ENCODE assay signal across 10 cellular contexts in the genomic region with DNA sequence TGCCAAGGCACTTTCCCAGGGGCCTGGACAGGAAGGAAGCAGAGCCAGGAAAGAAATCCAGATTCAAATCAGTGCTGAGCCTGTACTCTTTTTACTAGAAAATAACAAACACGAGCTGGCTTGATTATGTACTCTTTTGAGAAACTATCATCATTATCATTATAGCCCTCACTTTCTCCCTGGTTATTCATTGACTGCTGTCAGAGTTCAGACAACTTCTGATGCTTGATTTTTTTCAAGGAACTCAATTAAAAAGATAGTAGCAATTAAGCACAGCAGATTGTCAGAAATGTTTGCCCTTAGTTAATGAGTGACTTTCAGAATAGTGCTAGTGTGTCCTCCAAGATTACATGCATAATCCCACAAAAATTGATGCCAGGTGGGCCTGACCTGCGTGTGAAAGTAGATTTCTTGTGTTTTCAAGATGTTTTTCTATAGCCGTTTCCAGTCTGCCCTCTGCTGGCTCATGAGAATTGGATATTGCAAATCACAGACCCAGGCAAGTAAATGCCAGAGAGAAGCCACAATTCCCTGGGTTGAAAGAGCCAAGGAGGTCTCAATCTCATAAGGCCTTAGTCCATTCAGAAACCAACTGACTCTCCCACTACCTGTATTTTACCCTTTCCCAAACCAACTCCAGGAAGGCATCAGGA. TPM values are rescaled to one million over a fixed set of nuclear protein-coding genes. Genes with fewer than 3 reads are reported as not detected.
DNase-seq lines count a peak whose midpoint lies in the region; FAIRE-seq and TF ChIP-seq lines count a peak whose summit lies in the region.
"Had no signal": no experiment of that assay in that cellular context is flagged by ENCODE, and none has a peak within 500 bp of the region (broad histone marks: within the 10 kb centered on the region; RNA-seq: fewer than 3 reads in every experiment).

No MANE protein-coding gene starts in this region.

- H3K4me1 Mint-ChIP-seq in neural crest cell, result peaks cover 3% of the 10 kb centered on the region

- no peak overlapping the region for H3K4me3 Mint-ChIP-seq in neural crest cell
- H3K4me3 Mint-ChIP-seq: stimulated activated naive CD8-positive, alpha-beta T cell treated with anti-CD3 and anti-CD28 coated beads, Interleukin-15, Interleukin-2, amounts not matched to agents 100 ng/mL and 50 ng/mL, for 24 hours had no signal

- DNase-seq in HTR-8/SVneo (ENCODE audit: insufficient read length, low spot score) (peak; percentile 2), astrocyte of the hippocampus (ENCODE audit: low read depth, low spot score) (peak; percentile 50), neural crest cell (ENCODE audit: low read depth, low spot score) (no peak), NCI-H446 treated with DMSO at 0.1 percent for 48 hours (lab: John Stamatoyannopoulos, UW) (no peak), NCI-H1048 (lab: John Stamatoyannopoulos, UW) (no peak), NCI-H2171 (lab: John Stamatoyannopoulos, UW) (no peak), KG1 (lab: John Stamatoyannopoulos, UW) (no peak)

- no peak overlapping the region for H3K27ac Mint-ChIP-seq in neural crest cell (ENCODE audit: unreplicated experiment)
- H3K27ac Mint-ChIP-seq: stimulated activated naive CD8-positive, alpha-beta T cell treated with anti-CD3 and anti-CD28 coated beads, Interleukin-15, Interleukin-2, amounts not matched to agents 100 ng/mL and 50 ng/mL, for 24 hours had no signal

- no peaks in the 10 kb centered on the region for H3K9me3 Mint-ChIP-seq in neural crest cell
- H3K9me3 Mint-ChIP-seq: stimulated activated naive CD8-positive, alpha-beta T cell treated with anti-CD3 and anti-CD28 coated beads, Interleukin-15, Interleukin-2, amounts not matched to agents 100 ng/mL and 50 ng/mL, for 24 hours had no signal

- FAIRE-seq in HTR-8/SVneo (lab: Jason Lieb, UNC), result no peak

- H3K27me3 Mint-ChIP-seq in neural crest cell (ENCODE audit: low read depth), result no peaks in the 10 kb centered on the region
- H3K27me3 Mint-ChIP-seq: stimulated activated naive CD8-positive, alpha-beta T cell treated with anti-CD3 and anti-CD28 coated beads, Interleukin-15, Interleukin-2, amounts not matched to agents 100 ng/mL and 50 ng/mL, for 24 hours had no signal

- no peak overlapping the region for H3K4me3 ChIP-seq in GM12875 (ENCODE audit: low read depth, low read length)
- H3K4me3 ChIP-seq: SJSA1 had no signal

- no peaks in the 10 kb centered on the region for H3K36me3 Mint-ChIP-seq in neural crest cell (ENCODE audit: low read depth)

- TF ChIP-seq CTCF in GM12875 (IDR thresholded peaks at IDR 0.05; ENCODE audit: borderline replicate concordance, insufficient read depth, low read depth, low read length), result peak; percentile 48
- TF ChIP-seq CTCF in neural crest cell (conservative IDR thresholded peaks at IDR 0.05), result peak; percentile 63

RNA-seq across cellular contexts. Expression of a gene that starts 14.3 kb away (rescaled TPM):
- total RNA-seq in neural crest cell, result 13.0 and 13.6 TPM in 2 replicates
- total RNA-seq: SJSA1 had no signal

Comparison
In these comparisons a context has a peak if more than half of its experiments do, and no peak if none do; other contexts are left out.
1. DNase-seq: peak in HTR-8/SVneo (single experiment) and astrocyte of the hippocampus (single experiment); none in neural crest cell (single experiment), NCI-H446 treated with DMSO at 0.1 percent for 48 hours (single experiment), NCI-H1048 (single experiment), NCI-H2171 (single experiment) and KG1 (single experiment).